15 cellular contexts compared by ENCODE assay signal in the genomic region with DNA sequence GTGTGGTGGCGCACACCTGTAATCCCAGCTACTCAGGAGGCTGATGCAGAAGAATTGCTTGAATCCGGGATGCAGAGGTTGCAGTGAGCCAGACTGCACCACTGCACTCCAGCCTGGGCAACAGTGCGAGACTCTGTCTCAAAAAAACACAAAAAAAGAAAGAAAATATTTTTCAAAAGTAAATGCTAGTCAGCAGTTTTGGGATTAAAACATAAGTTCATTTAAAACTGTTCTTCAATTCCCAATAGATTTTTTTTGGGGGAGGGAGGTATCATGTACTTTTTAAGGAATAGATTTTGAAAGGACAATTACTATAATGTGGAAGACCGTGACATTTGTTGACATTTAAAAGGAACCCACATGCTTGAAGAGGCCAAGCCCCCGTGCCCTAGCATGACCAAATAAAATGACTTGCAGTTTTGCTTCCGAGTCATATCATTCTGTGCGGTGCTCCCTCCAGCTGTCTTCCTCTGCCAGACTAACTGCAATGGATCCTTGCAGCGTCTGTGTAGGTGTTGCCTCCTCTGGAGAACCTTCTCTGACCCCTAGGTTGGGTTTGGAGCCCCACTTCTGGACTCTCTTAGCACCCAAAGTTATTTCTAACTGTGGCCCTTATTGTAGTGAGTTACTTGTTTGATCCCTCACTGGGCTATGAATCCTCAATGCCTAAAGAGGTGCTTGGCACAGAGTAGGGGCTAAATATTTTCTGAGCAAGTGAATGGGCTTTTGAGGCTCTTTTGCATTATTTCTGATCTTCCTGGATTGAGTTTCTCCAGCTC.
"Had no signal": no experiment of that assay in that cellular context is flagged by ENCODE, and none has a peak within 500 bp of the region (broad histone marks: within the 10 kb centered on the region; RNA-seq: fewer than 3 reads in every experiment).

No MANE protein-coding gene starts in this region.

- H3K36me3 ChIP-seq: heart left ventricle, neural progenitor cell, pancreas, tibial nerve had no signal

- H3K9me3 ChIP-seq: heart left ventricle, pancreas, tibial nerve had no signal

- FAIRE-seq: bronchial epithelial cell, keratinocyte, pancreas had no signal

- H3K9ac ChIP-seq: neural progenitor cell had no signal

- H3K36me3 Mint-ChIP-seq: activated naive CD8-positive, alpha-beta T cell treated with anti-CD3 and anti-CD28 coated beads, Interleukin-2, amount 10 ng/mL, durations not matched to agents 7 days and 5 days; neural progenitor cell had no signal

- DNase-seq: activated CD4-positive, alpha-beta T cell treated with anti-CD3 and anti-CD28 coated beads, Interleukin-2, amount 50 U/mL, for 48 hours; activated gamma-delta T cell treated with Interleukin-2 at 50 U/mL for 16 hours; activated naive CD8-positive, alpha-beta T cell treated with anti-CD3 and anti-CD28 coated beads, Interleukin-2, amount 10 ng/mL, durations not matched to agents 7 days and 5 days; activated T-cell treated with anti-CD3 and anti-CD28 coated beads, Interleukin-2, amount 50 U/mL, for 72 hours; aorta; foreskin keratinocyte; heart left ventricle; pancreas; T1000 had no signal

- H3K4me2 ChIP-seq: neural progenitor cell had no signal

- H3K27ac ChIP-seq: foreskin keratinocyte, neural progenitor cell, pancreas, skin epidermis, tibial nerve had no signal

- ATAC-seq: activated CD4-positive, CD25-positive, alpha-beta regulatory T cell treated with anti-CD3 and anti-CD28 coated beads, Interleukin-2, amount 50 U/mL, for 24 hours; activated T-cell treated with anti-CD3 and anti-CD28 coated beads, Interleukin-2, amount 50 U/mL, for 72 hours; foreskin keratinocyte; heart left ventricle; pancreas had no signal

- H2AFZ ChIP-seq: neural progenitor cell had no signal

- H3K27me3 ChIP-seq: pancreas, tibial nerve had no signal

- H3K27ac Mint-ChIP-seq: activated naive CD8-positive, alpha-beta T cell treated with anti-CD3 and anti-CD28 coated beads, Interleukin-2, amount 10 ng/mL, durations not matched to agents 7 days and 5 days; activated T-cell treated with anti-CD3 and anti-CD28 coated beads, Interleukin-2, amount 50 U/mL, for 72 hours; neural progenitor cell had no signal

- H3K4me3 Mint-ChIP-seq: activated naive CD8-positive, alpha-beta T cell treated with anti-CD3 and anti-CD28 coated beads, Interleukin-2, amount 10 ng/mL, durations not matched to agents 7 days and 5 days; activated T-cell treated with anti-CD3 and anti-CD28 coated beads, Interleukin-2, amount 50 U/mL, for 72 hours; neural progenitor cell had no signal

- H3K9me3 Mint-ChIP-seq: activated naive CD8-positive, alpha-beta T cell treated with anti-CD3 and anti-CD28 coated beads, Interleukin-2, amount 10 ng/mL, durations not matched to agents 7 days and 5 days; activated T-cell treated with anti-CD3 and anti-CD28 coated beads, Interleukin-2, amount 50 U/mL, for 72 hours; neural progenitor cell had no signal

- H3K4me3 ChIP-seq: heart left ventricle, neural progenitor cell, pancreas, skin epidermis, tibial nerve had no signal
